In genomic region chr9:101191723-101192122, GRCh38 we compare ENCODE assay signal across 30 cellular contexts.
"Had no signal": no experiment of that assay in that cellular context is flagged by ENCODE, and none has a peak within 500 bp of the region (broad histone marks: within the 10 kb centered on the region; RNA-seq: fewer than 3 reads in every experiment).

No MANE protein-coding gene starts in this region.

- H3K4me3 ChIP-seq: adrenal gland, ascending aorta, body of pancreas, breast epithelium, cardiac muscle cell had no signal

- H3K36me3 ChIP-seq: adrenal gland, ascending aorta, brain microvascular endothelial cell, breast epithelium, cardiac muscle cell had no signal

- H3K27ac ChIP-seq: adrenal gland, ascending aorta, body of pancreas, brain microvascular endothelial cell, breast epithelium, cardiac muscle cell had no signal

- DNase-seq: activated effector memory CD4-positive, alpha-beta T cell treated with anti-CD3 and anti-CD28 coated beads, Interleukin-2, amount 50 U/mL, for 16 hours; activated effector memory CD4-positive, alpha-beta T cell treated with Interleukin-2 at 50 U/mL for 16 hours; activated gamma-delta T cell; activated gamma-delta T cell treated with Interleukin-2 at 50 U/mL for 16 hours; activated naive CD4-positive, alpha-beta T cell; activated naive CD4-positive, alpha-beta T cell treated with anti-CD3 and anti-CD28 coated beads for 36 hours; activated naive CD4-positive, alpha-beta T cell treated with anti-CD3 and anti-CD28 coated beads, Interleukin-2, amount 10 ng/mL, durations not matched to agents 7 days and 5 days; activated naive CD4-positive, alpha-beta T cell treated with anti-CD3 and anti-CD28 coated beads, Interleukin-2, amount 50 U/mL, for 16 hours; activated naive CD4-positive, alpha-beta T cell treated with Interleukin-2 at 50 U/mL for 16 hours; activated naive CD8-positive, alpha-beta T cell treated with anti-CD3 and anti-CD28 coated beads for 36 hours; activated naive CD8-positive, alpha-beta T cell treated with anti-CD3 and anti-CD28 coated beads, Interleukin-2, amount 10 ng/mL, durations not matched to agents 7 days and 5 days; activated naive CD8-positive, alpha-beta T cell treated with anti-CD3 and anti-CD28 coated beads, Interleukin-2, amount 50 U/mL, for 24 hours; activated T-cell treated with anti-CD3 and anti-CD28 coated beads, Interleukin-2, amount 50 U/mL, for 1 hour; activated T-cell treated with anti-CD3 and anti-CD28 coated beads, Interleukin-2, amount 50 U/mL, for 24 hours; activated T-cell treated with anti-CD3 and anti-CD28 coated beads, Interleukin-2, amount 50 U/mL, for 4 hours; activated T-cell treated with anti-CD3 and anti-CD28 coated beads, Interleukin-2, amount 50 U/mL, for 48 hours; activated T-cell treated with anti-CD3 and anti-CD28 coated beads, Interleukin-2, amount 50 U/mL, for 72 hours; adrenal gland; amniotic stem cell; amygdala; anterior cingulate cortex; aorta; body of pancreas; brain microvascular endothelial cell; caudate nucleus; central memory CD4-positive, alpha-beta T cell; cerebellar nuclear complex had no signal

- H3K9me3 ChIP-seq: adrenal gland, ascending aorta, body of pancreas, breast epithelium had no signal

- H3K27me3 ChIP-seq: adrenal gland, ascending aorta, body of pancreas, brain microvascular endothelial cell, breast epithelium, cardiac muscle cell had no signal
